ENCODE assay signal across 10 cellular contexts in genomic region chr17:81990836-81991683, GRCh38. TPM values are rescaled to one million over a fixed set of nuclear protein-coding genes. Genes with fewer than 3 reads are reported as not detected.
A peak's percentile ranks its signal among the peaks of the same experiment; 100 is the strongest.
DNase-seq lines count a peak whose midpoint lies in the region; ATAC-seq and TF ChIP-seq lines count a peak whose summit lies in the region.
"Had no signal": no experiment of that assay in that cellular context is flagged by ENCODE, and none has a peak within 500 bp of the region (broad histone marks: within the 10 kb centered on the region; RNA-seq: fewer than 3 reads in every experiment).

No MANE protein-coding gene starts in this region.

- H3K27ac Mint-ChIP-seq in type B pancreatic cell: peak overlapping the region; percentile 59
- H3K27ac Mint-ChIP-seq: activated naive CD4-positive, alpha-beta T cell treated with anti-CD3 and anti-CD28 coated beads, Interleukin-2, amount 50 U/mL, for 72 hours had no signal

- H3K36me3 Mint-ChIP-seq in type B pancreatic cell: peaks cover 5% of the 10 kb centered on the region
- H3K36me3 Mint-ChIP-seq: activated naive CD4-positive, alpha-beta T cell treated with anti-CD3 and anti-CD28 coated beads, Interleukin-2, amount 50 U/mL, for 72 hours had no signal

- H3K27me3 Mint-ChIP-seq in type B pancreatic cell: no peaks in the 10 kb centered on the region

- H3K9ac ChIP-seq in mucosa of stomach (ENCODE audit: low read length): peak overlapping the region; percentile 25

- TF ChIP-seq CTCF in type B pancreatic cell (conservative IDR thresholded peaks at IDR 0.05): no peak

- no peak overlapping the region for H3K4me3 ChIP-seq in SJCRH30
- no peak overlapping the region for H3K4me3 ChIP-seq in mucosa of stomach (ENCODE audit: low read length)
- H3K4me3 ChIP-seq: GM12878, ovary had no signal

- H3K4me1 ChIP-seq in SJCRH30 (peaks cover 32% of the 10 kb centered on the region), mucosa of stomach (ENCODE audit: control insufficient read depth, insufficient read depth, low read length) (peaks cover 40% of the 10 kb centered on the region)

- no peaks in the 10 kb centered on the region for H3K9me3 Mint-ChIP-seq in type B pancreatic cell
- H3K9me3 Mint-ChIP-seq: activated naive CD4-positive, alpha-beta T cell treated with anti-CD3 and anti-CD28 coated beads, Interleukin-2, amount 50 U/mL, for 72 hours had no signal

- no peak overlapping the region for H3K4me3 Mint-ChIP-seq in type B pancreatic cell

- ATAC-seq in GM19455 (IDR thresholded peaks at IDR 0.05; ENCODE audit: unreplicated experiment): no peak
- ATAC-seq: GM12878 had no signal

- H3K9me3 ChIP-seq in SJCRH30 (replicated peaks) (no peaks in the 10 kb centered on the region), mucosa of stomach (ENCODE audit: control insufficient read depth, low read length) (no peaks in the 10 kb centered on the region)
- H3K9me3 ChIP-seq: ovary had no signal

- peak overlapping the region; percentile 1; the same call in 1 of the 2 replicates for H3K27ac ChIP-seq in SJCRH30
- peak overlapping the region; percentile 29 for H3K27ac ChIP-seq in epithelial cell of prostate
- H3K27ac ChIP-seq: ovary had no signal

- peaks cover 10% of the 10 kb centered on the region for H3K4me1 Mint-ChIP-seq in type B pancreatic cell (ENCODE audit: unreplicated experiment)

- peaks cover 4% of the 10 kb centered on the region; the same call in 1 of the 2 replicates for H3K36me3 ChIP-seq in SJCRH30
- no peaks in the 10 kb centered on the region for H3K36me3 ChIP-seq in mucosa of stomach (ENCODE audit: control insufficient read depth, insufficient read depth, low read length)
- H3K36me3 ChIP-seq: ovary had no signal

- no peaks in the 10 kb centered on the region for H3K27me3 ChIP-seq in SJCRH30
- no peaks in the 10 kb centered on the region for H3K27me3 ChIP-seq in mucosa of stomach (ENCODE audit: control insufficient read depth, insufficient read depth, low read length)
- H3K27me3 ChIP-seq: ovary had no signal

- DNase-seq in SJCRH30: peak in 1 of 2 experiments; percentile 36
- DNase-seq in epithelial cell of prostate (ENCODE audit: low read depth, low spot score): no peak
- no peak for DNase-seq in type B pancreatic cell (ENCODE audit: extremely low spot score, unreplicated experiment)
- DNase-seq in DMS153 treated with DMSO at 0.1 percent for 48 hours (lab: John Stamatoyannopoulos, UW; ENCODE audit: unreplicated experiment): no peak
- no peak for DNase-seq in retina
- DNase-seq: ovary had no signal

RNA-seq across cellular contexts. Expression of gene ASPSCR1, which starts 13.6 kb away (rescaled TPM):
- total RNA-seq in SJCRH30 (2014; rRNA removed; shearing (Covaris generic)): 40.6 and 42.6 TPM in 2 replicates
- total RNA-seq in type B pancreatic cell (ENCODE audit: low replicate concordance): 31.5 and 35.6 TPM in 2 replicates

RNA-seq across cellular contexts. Expression of gene NOTUM, which starts 30.1 kb away (rescaled TPM):
- 1.8 and 3.3 TPM in 2 replicates for total RNA-seq in SJCRH30 (2014; rRNA removed; shearing (Covaris generic))
- 1.9 and 3.2 TPM in 2 replicates for total RNA-seq in type B pancreatic cell (ENCODE audit: low replicate concordance)

RNA-seq across cellular contexts. Expression of gene CENPX, which starts 31.6 kb away (rescaled TPM):
- 116 and 136 TPM in 2 replicates for total RNA-seq in SJCRH30 (2014; rRNA removed; shearing (Covaris generic))
- total RNA-seq in type B pancreatic cell (ENCODE audit: low replicate concordance): 60.4 and 69.3 TPM in 2 replicates

RNA-seq across cellular contexts. Expression of gene LRRC45, which starts 32.0 kb away (rescaled TPM):
- total RNA-seq in SJCRH30 (2014; rRNA removed; shearing (Covaris generic)): 17.3 and 21.3 TPM in 2 replicates
- 27.6 and 29.4 TPM in 2 replicates for total RNA-seq in type B pancreatic cell (ENCODE audit: low replicate concordance)

RNA-seq across cellular contexts. Expression of gene RAC3, which starts 40.4 kb away (rescaled TPM):
- total RNA-seq in SJCRH30 (2014; rRNA removed; shearing (Covaris generic)): 17.9 and 20.8 TPM in 2 replicates
- total RNA-seq in type B pancreatic cell (ENCODE audit: low replicate concordance): 41.7 and 51.7 TPM in 2 replicates
